1 cellular context compared by ENCODE assay signal in the genomic region with DNA sequence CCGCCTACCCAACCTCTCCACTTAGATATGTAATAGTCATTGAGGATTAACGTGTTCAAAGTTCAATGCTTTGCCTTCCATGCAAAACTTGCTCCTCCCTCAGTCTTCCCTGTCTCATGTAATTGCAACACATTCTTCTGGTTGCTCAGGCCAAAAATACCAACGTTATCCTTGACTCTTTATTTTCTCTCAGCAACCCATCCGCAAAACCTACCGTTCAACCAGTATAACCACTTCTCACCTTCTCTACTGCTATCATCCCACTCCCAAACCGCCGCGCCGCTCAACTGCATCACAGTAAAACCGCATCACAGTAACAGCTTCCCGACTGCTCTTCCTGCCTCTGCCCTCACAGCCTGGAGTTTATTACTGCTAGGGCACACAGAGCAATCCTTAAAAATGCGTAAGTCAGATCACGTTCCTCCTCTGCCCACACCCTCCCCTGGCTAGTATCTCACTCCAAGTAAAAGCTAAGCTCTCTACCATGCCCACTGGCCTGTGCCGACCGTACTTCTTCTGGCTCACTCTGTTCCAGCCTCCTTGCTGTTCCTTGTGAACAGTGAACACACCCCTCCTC.
TF ChIP-seq lines count a peak whose summit lies in the region.

No MANE protein-coding gene starts in this region.

TF ChIP-seq in HepG2, 621 proteins besides CTCF, POLR2A, EP300 and RAD21:
- TF ChIP-seq KIAA2018 (CRISPR knock-in tag; IDR thresholded peaks at IDR 0.05; ENCODE audit: borderline replicate concordance) (no peak), RBAK (CRISPR knock-in tag; IDR thresholded peaks at IDR 0.05) (no peak), MBD4 (IDR thresholded peaks at IDR 0.05; ENCODE audit: borderline replicate concordance, low read length) (no peak), ZKSCAN8 (CRISPR knock-in tag; IDR thresholded peaks at IDR 0.05; ENCODE audit: borderline replicate concordance) (no peak), ZFP82 (CRISPR knock-in tag; IDR thresholded peaks at IDR 0.05; ENCODE audit: borderline replicate concordance) (no peak), ZBTB20 (CRISPR knock-in tag; IDR thresholded peaks at IDR 0.05; ENCODE audit: borderline replicate concordance, low read depth) (no peak), PCBP2 (optimal IDR thresholded peaks at IDR 0.05; ENCODE audit: low read depth, low read length, poor library complexity, severe bottlenecking) (no peak), NFRKB (IDR thresholded peaks at IDR 0.05) (no peak)
- TF ChIP-seq, protein P1, sequence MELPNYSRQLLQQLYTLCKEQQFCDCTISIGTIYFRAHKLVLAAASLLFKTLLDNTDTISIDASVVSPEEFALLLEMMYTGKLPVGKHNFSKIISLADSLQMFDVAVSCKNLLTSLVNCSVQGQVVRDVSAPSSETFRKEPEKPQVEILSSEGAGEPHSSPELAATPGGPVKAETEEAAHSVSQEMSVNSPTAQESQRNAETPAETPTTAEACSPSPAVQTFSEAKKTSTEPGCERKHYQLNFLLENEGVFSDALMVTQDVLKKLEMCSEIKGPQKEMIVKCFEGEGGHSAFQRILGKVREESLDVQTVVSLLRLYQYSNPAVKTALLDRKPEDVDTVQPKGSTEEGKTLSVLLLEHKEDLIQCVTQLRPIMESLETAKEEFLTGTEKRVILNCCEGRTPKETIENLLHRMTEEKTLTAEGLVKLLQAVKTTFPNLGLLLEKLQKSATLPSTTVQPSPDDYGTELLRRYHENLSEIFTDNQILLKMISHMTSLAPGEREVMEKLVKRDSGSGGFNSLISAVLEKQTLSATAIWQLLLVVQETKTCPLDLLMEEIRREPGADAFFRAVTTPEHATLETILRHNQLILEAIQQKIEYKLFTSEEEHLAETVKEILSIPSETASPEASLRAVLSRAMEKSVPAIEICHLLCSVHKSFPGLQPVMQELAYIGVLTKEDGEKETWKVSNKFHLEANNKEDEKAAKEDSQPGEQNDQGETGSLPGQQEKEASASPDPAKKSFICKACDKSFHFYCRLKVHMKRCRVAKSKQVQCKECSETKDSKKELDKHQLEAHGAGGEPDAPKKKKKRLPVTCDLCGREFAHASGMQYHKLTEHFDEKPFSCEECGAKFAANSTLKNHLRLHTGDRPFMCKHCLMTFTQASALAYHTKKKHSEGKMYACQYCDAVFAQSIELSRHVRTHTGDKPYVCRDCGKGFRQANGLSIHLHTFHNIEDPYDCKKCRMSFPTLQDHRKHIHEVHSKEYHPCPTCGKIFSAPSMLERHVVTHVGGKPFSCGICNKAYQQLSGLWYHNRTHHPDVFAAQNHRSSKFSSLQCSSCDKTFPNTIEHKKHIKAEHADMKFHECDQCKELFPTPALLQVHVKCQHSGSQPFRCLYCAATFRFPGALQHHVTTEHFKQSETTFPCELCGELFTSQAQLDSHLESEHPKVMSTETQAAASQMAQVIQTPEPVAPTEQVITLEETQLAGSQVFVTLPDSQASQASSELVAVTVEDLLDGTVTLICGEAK (IDR thresholded peaks at IDR 0.05), result no peak
- TF ChIP-seq, protein P1 (CRISPR knock-in tag; IDR thresholded peaks at IDR 0.05), result no peak
- TF ChIP-seq, protein P2, sequence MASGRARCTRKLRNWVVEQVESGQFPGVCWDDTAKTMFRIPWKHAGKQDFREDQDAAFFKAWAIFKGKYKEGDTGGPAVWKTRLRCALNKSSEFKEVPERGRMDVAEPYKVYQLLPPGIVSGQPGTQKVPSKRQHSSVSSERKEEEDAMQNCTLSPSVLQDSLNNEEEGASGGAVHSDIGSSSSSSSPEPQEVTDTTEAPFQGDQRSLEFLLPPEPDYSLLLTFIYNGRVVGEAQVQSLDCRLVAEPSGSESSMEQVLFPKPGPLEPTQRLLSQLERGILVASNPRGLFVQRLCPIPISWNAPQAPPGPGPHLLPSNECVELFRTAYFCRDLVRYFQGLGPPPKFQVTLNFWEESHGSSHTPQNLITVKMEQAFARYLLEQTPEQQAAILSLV (CRISPR knock-in tag; IDR thresholded peaks at IDR 0.05; ENCODE audit: borderline replicate concordance), result no peak
